ENCODE assay signal across 10 cellular contexts in the genomic region with DNA sequence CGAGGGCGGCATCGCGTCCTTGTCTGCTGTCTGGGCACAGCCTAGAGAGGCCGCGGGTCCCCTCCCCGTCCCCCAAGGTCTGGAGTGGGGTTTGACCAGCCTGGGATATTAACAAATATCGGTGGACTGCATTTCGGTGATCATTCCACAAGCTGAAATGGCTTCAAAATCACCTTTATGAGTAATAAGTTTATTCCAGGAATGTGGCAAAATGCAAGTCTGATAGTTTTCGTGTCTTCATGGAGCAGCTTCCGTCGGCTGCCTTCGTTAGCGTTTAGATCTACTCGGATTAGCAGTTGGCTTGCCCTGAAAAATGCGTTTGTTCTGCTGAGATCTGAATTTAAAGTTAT. TPM values are rescaled to one million over a fixed set of nuclear protein-coding genes. Genes with fewer than 3 reads are reported as not detected.
DNase-seq lines count a peak whose midpoint lies in the region; ATAC-seq and TF ChIP-seq lines count a peak whose summit lies in the region.
"Had no signal": no experiment of that assay in that cellular context is flagged by ENCODE, and none has a peak within 500 bp of the region (broad histone marks: within the 10 kb centered on the region; RNA-seq: fewer than 3 reads in every experiment).

No MANE protein-coding gene starts in this region.

- no peaks in the 10 kb centered on the region for H3K36me3 ChIP-seq in BLaER1 treated with 17β-estradiol and CSF1 and Interleukin-3, amounts not matched to agents 10 nM and 100 nM

- no peaks in the 10 kb centered on the region for H3K9me3 ChIP-seq in BLaER1 treated with 17β-estradiol and CSF1 and Interleukin-3, amounts not matched to agents 10 nM and 100 nM (replicated peaks in 1 of 11)

- H3K4me1 ChIP-seq in BLaER1 treated with 17β-estradiol and CSF1 and Interleukin-3, amounts not matched to agents 10 nM and 100 nM, result peaks cover 15 to 31% (median 26%) of the 10 kb centered on the region in 10 experiments

- peaks cover 0 to 34% (median 24%) of the 10 kb centered on the region in 11 experiments; a peak in 18 of 22 replicates for H4K20me1 ChIP-seq in BLaER1 treated with 17β-estradiol and CSF1 and Interleukin-3, amounts not matched to agents 10 nM and 100 nM

- peak overlapping the region; percentile 85 for H3K4me3 Mint-ChIP-seq in activated naive CD8-positive, alpha-beta T cell
- H3K4me3 Mint-ChIP-seq in mesothelial cell of epicardium, result peak overlapping the region; percentile 60

- peaks cover 23% of the 10 kb centered on the region for H3K4me1 Mint-ChIP-seq in activated naive CD8-positive, alpha-beta T cell (ENCODE audit: low read depth)
- H3K4me1 Mint-ChIP-seq in mesothelial cell of epicardium, result peaks cover 35% of the 10 kb centered on the region

- H3K27me3 ChIP-seq in BLaER1 treated with 17β-estradiol and CSF1 and Interleukin-3, amounts not matched to agents 10 nM and 100 nM, result peaks cover 59 to 80% (median 71%) of the 10 kb centered on the region in 11 experiments

- peak overlapping the region; percentile 41 for H3K27ac Mint-ChIP-seq in activated naive CD8-positive, alpha-beta T cell
- H3K27ac Mint-ChIP-seq in mesothelial cell of epicardium, result no peak overlapping the region

- no peak for TF ChIP-seq CTCF in GM12865 (IDR thresholded peaks at IDR 0.05; ENCODE audit: insufficient read depth, low read depth, low read length, missing control alignments)
- no peak for TF ChIP-seq CTCF in mesothelial cell of epicardium (IDR thresholded peaks at IDR 0.05; ENCODE audit: unreplicated experiment)
- TF ChIP-seq CTCF in foreskin fibroblast (IDR thresholded peaks at IDR 0.05; ENCODE audit: low read depth, low read length), result no peak

- H3K27ac ChIP-seq in BLaER1 treated with 17β-estradiol and CSF1 and Interleukin-3, amounts not matched to agents 10 nM and 100 nM, result peak overlapping the region in 1 of 11 experiments; percentile 11; a peak in 1 of 22 replicates

- no peaks in the 10 kb centered on the region for H3K36me3 Mint-ChIP-seq in activated naive CD8-positive, alpha-beta T cell
- no peaks in the 10 kb centered on the region for H3K36me3 Mint-ChIP-seq in mesothelial cell of epicardium

- no peak for ATAC-seq in HG03095 (IDR thresholded peaks at IDR 0.05; ENCODE audit: unreplicated experiment)
- ATAC-seq in GM18498 (IDR thresholded peaks at IDR 0.05; ENCODE audit: unreplicated experiment), result no peak

- peak overlapping the region; percentile 47 to 70 (median 60); a peak in 19 of 20 replicates for H3K4me3 ChIP-seq in BLaER1 treated with 17β-estradiol and CSF1 and Interleukin-3, amounts not matched to agents 10 nM and 100 nM
- H3K4me3 ChIP-seq in GM12865 (ENCODE audit: low read depth, low read length) (peak overlapping the region; percentile 80), foreskin fibroblast (ENCODE audit: low read depth in 1 of 2, low read length in 2 of 2) (no peak overlapping the region)

- H3K9ac ChIP-seq in BLaER1 treated with 17β-estradiol and CSF1 and Interleukin-3, amounts not matched to agents 10 nM and 100 nM, result peak overlapping the region in 8 of 11 experiments; percentile 9 to 67 (median 30); a peak in 11 of 22 replicates

- H3K27me3 Mint-ChIP-seq in activated naive CD8-positive, alpha-beta T cell, result peaks cover 2% of the 10 kb centered on the region
- peaks cover 47% of the 10 kb centered on the region for H3K27me3 Mint-ChIP-seq in mesothelial cell of epicardium (ENCODE audit: low read depth)

- H3K9me3 Mint-ChIP-seq in activated naive CD8-positive, alpha-beta T cell (ENCODE audit: low read depth), result no peaks in the 10 kb centered on the region
- no peaks in the 10 kb centered on the region for H3K9me3 Mint-ChIP-seq in mesothelial cell of epicardium

- peak overlapping the region; percentile 71 to 98 (median 93) for H3K4me2 ChIP-seq in BLaER1 treated with 17β-estradiol and CSF1 and Interleukin-3, amounts not matched to agents 10 nM and 100 nM

- no peak for DNase-seq in GM12865 (ENCODE audit: low read depth)
- no peak for DNase-seq in mesothelial cell of epicardium (ENCODE audit: low spot score in 2 of 2, unreplicated experiment in 2 of 2)
- DNase-seq in SKM-1 (lab: John Stamatoyannopoulos, UW; ENCODE audit: unreplicated experiment), result no peak
- no peak for DNase-seq in foreskin fibroblast
- DNase-seq: mesenchymal stem cell, NCI-H1092 had no signal

RNA-seq across cellular contexts. Expression of a gene that starts 1.1 kb away (rescaled TPM):
- total RNA-seq in mesothelial cell of epicardium, result 4.4 to 5.3 TPM (median 5.2 TPM) in 3 replicates

RNA-seq across cellular contexts. Expression of a gene that starts 30.8 kb away (rescaled TPM):
- 24.4 to 27.2 TPM (median 25.4 TPM) in 3 replicates for total RNA-seq in mesothelial cell of epicardium

Comparison
In these comparisons a context has a peak if more than half of its experiments do, and no peak if none do; other contexts are left out.
1. H3K4me3 ChIP-seq: peak in BLaER1 treated with 17β-estradiol and CSF1 and Interleukin-3, amounts not matched to agents 10 nM and 100 nM (10 of 10) and GM12865 (single experiment); none in foreskin fibroblast (0 of 2).